Comparison of ENCODE assay signal across 21 cellular contexts in the genomic region with DNA sequence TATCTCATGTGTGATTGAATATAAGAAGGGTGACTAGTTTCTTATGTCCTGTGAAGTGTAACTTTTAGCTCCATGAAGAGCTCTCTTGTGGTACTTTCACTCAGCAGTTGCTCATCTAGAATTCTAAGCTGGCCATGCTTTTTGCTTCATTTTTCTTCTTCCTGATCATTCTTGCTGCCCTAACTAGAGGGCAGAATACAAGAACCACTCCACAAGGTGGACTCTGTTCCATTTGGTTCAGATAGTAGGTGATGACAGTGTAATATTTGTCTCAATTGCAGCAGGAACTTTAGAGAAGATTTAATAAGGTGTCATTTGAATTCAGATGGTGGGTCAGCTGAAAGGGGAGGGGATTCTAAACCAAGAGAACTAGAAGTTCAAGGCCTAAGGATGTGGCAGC.
"Had no signal": no experiment of that assay in that cellular context is flagged by ENCODE, and none has a peak within 500 bp of the region (broad histone marks: within the 10 kb centered on the region; RNA-seq: fewer than 3 reads in every experiment).

No MANE protein-coding gene starts in this region.

- H3K9me3 Mint-ChIP-seq: T-cell had no signal

- H3K4me3 ChIP-seq: esophagus squamous epithelium, right lobe of liver, SK-N-MC, thoracic aorta, uterus had no signal

- H3K27me3 Mint-ChIP-seq: progenitor cell of endocrine pancreas, T-cell had no signal

- H3K27ac ChIP-seq: brain microvascular endothelial cell, esophagus squamous epithelium, foreskin keratinocyte, right lobe of liver, SK-N-MC, thoracic aorta, uterus, VCaP had no signal

- H3K4me3 Mint-ChIP-seq: T-cell had no signal

- ATAC-seq: foreskin keratinocyte, left ventricle myocardium superior, T-cell had no signal

- H3K27ac Mint-ChIP-seq: progenitor cell of endocrine pancreas had no signal

- H3K4me1 ChIP-seq: uterus had no signal

- H3K9me3 ChIP-seq: esophagus squamous epithelium, right lobe of liver, thoracic aorta, uterus had no signal

- H3K36me3 ChIP-seq: brain microvascular endothelial cell, right lobe of liver, thoracic aorta, uterus had no signal

- H3K27me3 ChIP-seq: brain microvascular endothelial cell, esophagus squamous epithelium, foreskin keratinocyte, right lobe of liver, uterus had no signal

- DNase-seq: activated CD4-positive, alpha-beta T cell treated with anti-CD3 and anti-CD28 coated beads for 4 hours; activated CD8-positive, alpha-beta memory T cell treated with anti-CD3 and anti-CD28 coated beads for 24 hours; activated naive CD4-positive, alpha-beta T cell treated with anti-CD3 and anti-CD28 coated beads, Interleukin-2, amount 50 U/mL, for 16 hours; brain microvascular endothelial cell; esophagus squamous epithelium; foreskin keratinocyte; head of caudate nucleus; islet precursor cell; left ventricle myocardium superior; midbrain; nucleus accumbens; right lobe of liver; stimulated activated naive CD4-positive, alpha-beta T cell treated with Interleukin-2 at 50 U/mL for 16 hours; T-cell; T1000; uterus had no signal

- FAIRE-seq: endometrium had no signal
